Comparison of ENCODE assay signal across 21 cellular contexts in the genomic region with DNA sequence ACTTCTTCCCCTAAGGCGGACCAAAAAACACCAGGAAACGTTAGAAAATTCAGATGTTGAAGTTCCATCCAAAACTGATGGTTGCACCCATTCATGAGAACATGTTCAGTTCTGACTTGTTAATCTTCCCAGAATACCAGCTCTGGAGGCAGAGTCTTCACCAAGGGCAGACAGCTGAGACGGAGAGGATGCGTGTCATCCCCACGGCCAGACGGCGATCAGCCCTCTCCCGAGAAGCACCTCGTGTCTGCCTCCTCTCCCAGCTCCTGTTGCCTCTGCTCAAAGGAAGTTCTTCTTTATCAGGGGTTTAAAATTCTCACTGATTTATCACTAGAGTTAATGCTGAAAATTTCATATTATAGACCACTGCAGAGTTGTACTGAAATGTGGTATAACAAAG.
"Had no signal": no experiment of that assay in that cellular context is flagged by ENCODE, and none has a peak within 500 bp of the region (broad histone marks: within the 10 kb centered on the region; RNA-seq: fewer than 3 reads in every experiment).

No MANE protein-coding gene starts in this region.

- H3K36me3 Mint-ChIP-seq: activated naive CD8-positive, alpha-beta T cell treated with anti-CD3 and anti-CD28 coated beads, Interleukin-2, amount 10 ng/mL, durations not matched to agents 7 days and 5 days had no signal

- H3K4me1 Mint-ChIP-seq: activated B cell treated with CpG ODN at 0.5 μM for 24 hours; activated CD4-positive, alpha-beta T cell treated with anti-CD3 and anti-CD28 coated beads, Interleukin-2, amount 10 ng/mL, durations not matched to agents 7 days and 5 days; activated naive CD8-positive, alpha-beta T cell treated with anti-CD3 and anti-CD28 coated beads, Interleukin-2, amount 10 ng/mL, durations not matched to agents 7 days and 5 days; memory B cell; stimulated activated effector memory CD8-positive, alpha-beta T cell treated with anti-CD3 and anti-CD28 coated beads, Interleukin-12 subunit alpha, Interleukin-12 subunit beta, amount 100 ng/mL, for 72 hours had no signal

- H3K27ac ChIP-seq: breast epithelium, dorsolateral prefrontal cortex, sigmoid colon, vagina had no signal

- H3K36me3 ChIP-seq: breast epithelium had no signal

- H3K4me3 Mint-ChIP-seq: activated B cell treated with CpG ODN at 0.5 μM for 24 hours; activated CD4-positive, alpha-beta T cell treated with anti-CD3 and anti-CD28 coated beads, Interleukin-2, amount 10 ng/mL, durations not matched to agents 7 days and 5 days; activated naive CD8-positive, alpha-beta T cell treated with anti-CD3 and anti-CD28 coated beads, Interleukin-2, amount 10 ng/mL, durations not matched to agents 7 days and 5 days; activated T-helper 1 cell treated with anti-CD3 and anti-CD28 coated beads, Interleukin-12 subunit alpha, Interleukin-12 subunit beta, Interleukin-2, Interleukin-4 antibody, amounts not matched to agents 30 ng/mL and 10 ng/mL and 1 ng/mL, durations not matched to agents 14 hours and 24 hours and 36 hours; memory B cell; nephron; stimulated activated effector memory CD8-positive, alpha-beta T cell treated with anti-CD3 and anti-CD28 coated beads, Interleukin-12 subunit alpha, Interleukin-12 subunit beta, amount 100 ng/mL, for 72 hours had no signal

- H3K27me3 Mint-ChIP-seq: activated CD4-positive, alpha-beta T cell treated with anti-CD3 and anti-CD28 coated beads, Interleukin-2, amount 10 ng/mL, durations not matched to agents 7 days and 5 days; activated naive CD8-positive, alpha-beta T cell treated with anti-CD3 and anti-CD28 coated beads, Interleukin-2, amount 10 ng/mL, durations not matched to agents 7 days and 5 days had no signal

- H3K4me3 ChIP-seq: breast epithelium, dorsolateral prefrontal cortex, sigmoid colon, vagina had no signal

- ATAC-seq: left ventricle myocardium superior; stimulated activated effector memory CD8-positive, alpha-beta T cell treated with anti-CD3 and anti-CD28 coated beads, Interleukin-12 subunit alpha, Interleukin-12 subunit beta, amount 100 ng/mL, for 72 hours had no signal

- DNase-seq: activated B cell treated with CpG ODN at 0.5 μM for 24 hours; activated CD4-positive, alpha-beta T cell treated with anti-CD3 and anti-CD28 coated beads, Interleukin-2, amount 10 ng/mL, durations not matched to agents 7 days and 5 days; activated CD8-positive, alpha-beta memory T cell treated with anti-CD3 and anti-CD28 coated beads, Interleukin-2, amount 50 U/mL, for 48 hours; activated naive CD8-positive, alpha-beta T cell treated with anti-CD3 and anti-CD28 coated beads, Interleukin-2, amount 10 ng/mL, durations not matched to agents 7 days and 5 days; anterior cingulate cortex; cerebellar nuclear complex; erythroblast; hypothalamus; kidney glomerular epithelial cell; left ventricle myocardium superior; occipital lobe; sigmoid colon; stimulated activated CD4-positive, alpha-beta T cell treated with anti-CD3 and anti-CD28 coated beads, Interleukin-12 subunit alpha, Interleukin-12 subunit beta, amount 100 ng/mL, for 4 hours; SW 1271 had no signal

- H3K27ac Mint-ChIP-seq: activated B cell treated with CpG ODN at 0.5 μM for 24 hours; activated CD4-positive, alpha-beta T cell treated with anti-CD3 and anti-CD28 coated beads, Interleukin-2, amount 10 ng/mL, durations not matched to agents 7 days and 5 days; activated naive CD8-positive, alpha-beta T cell treated with anti-CD3 and anti-CD28 coated beads, Interleukin-2, amount 10 ng/mL, durations not matched to agents 7 days and 5 days; activated T-helper 1 cell treated with anti-CD3 and anti-CD28 coated beads, Interleukin-12 subunit alpha, Interleukin-12 subunit beta, Interleukin-2, Interleukin-4 antibody, amounts not matched to agents 30 ng/mL and 10 ng/mL and 1 ng/mL, durations not matched to agents 14 hours and 24 hours and 36 hours; memory B cell; nephron; stimulated activated effector memory CD8-positive, alpha-beta T cell treated with anti-CD3 and anti-CD28 coated beads, Interleukin-12 subunit alpha, Interleukin-12 subunit beta, amount 100 ng/mL, for 72 hours had no signal

- H3K9me3 Mint-ChIP-seq: activated B cell treated with CpG ODN at 0.5 μM for 24 hours; activated CD4-positive, alpha-beta T cell treated with anti-CD3 and anti-CD28 coated beads, Interleukin-2, amount 10 ng/mL, durations not matched to agents 7 days and 5 days; activated naive CD8-positive, alpha-beta T cell treated with anti-CD3 and anti-CD28 coated beads, Interleukin-2, amount 10 ng/mL, durations not matched to agents 7 days and 5 days; activated T-helper 1 cell treated with anti-CD3 and anti-CD28 coated beads, Interleukin-12 subunit alpha, Interleukin-12 subunit beta, Interleukin-2, Interleukin-4 antibody, amounts not matched to agents 30 ng/mL and 10 ng/mL and 1 ng/mL, durations not matched to agents 14 hours and 24 hours and 36 hours; memory B cell; nephron; stimulated activated effector memory CD8-positive, alpha-beta T cell treated with anti-CD3 and anti-CD28 coated beads, Interleukin-12 subunit alpha, Interleukin-12 subunit beta, amount 100 ng/mL, for 72 hours had no signal

- H3K27me3 ChIP-seq: breast epithelium, dorsolateral prefrontal cortex, sigmoid colon, vagina had no signal

- H3K4me1 ChIP-seq: breast epithelium, vagina had no signal

- H3K9me3 ChIP-seq: breast epithelium, sigmoid colon, vagina had no signal
